In the genomic region with DNA sequence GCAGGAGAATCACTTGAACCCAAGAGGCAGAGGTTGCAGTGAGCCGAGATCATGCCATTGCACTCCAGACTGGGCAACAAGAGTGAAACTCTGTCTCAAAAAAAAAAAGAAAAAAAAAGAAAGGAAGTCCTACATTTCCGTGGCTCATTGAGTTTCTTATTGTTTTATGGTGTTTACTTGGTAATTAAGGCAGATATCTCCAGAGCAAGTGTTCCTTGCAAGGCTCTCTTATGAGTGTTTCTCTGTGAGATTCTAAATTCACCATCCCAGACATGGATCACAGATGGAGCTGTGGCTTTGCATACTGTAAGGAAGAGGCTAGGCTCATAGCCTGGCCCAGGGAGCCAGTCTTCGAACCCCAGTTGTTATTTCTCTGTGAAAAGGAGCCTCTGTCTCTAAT, we compare ENCODE assay signal across 22 cellular contexts.
"Had no signal": no experiment of that assay in that cellular context is flagged by ENCODE, and none has a peak within 500 bp of the region (broad histone marks: within the 10 kb centered on the region; RNA-seq: fewer than 3 reads in every experiment).

No MANE protein-coding gene starts in this region.

- H3K27ac Mint-ChIP-seq: activated naive CD4-positive, alpha-beta T cell treated with anti-CD3 and anti-CD28 coated beads for 36 hours; activated naive CD8-positive, alpha-beta T cell treated with anti-CD3 and anti-CD28 coated beads, Interleukin-2, amount 10 ng/mL, durations not matched to agents 7 days and 5 days had no signal

- DNase-seq: activated CD4-positive, alpha-beta T cell treated with anti-CD3 and anti-CD28 coated beads, Interleukin-2, amount 10 ng/mL, durations not matched to agents 7 days and 5 days; activated CD4-positive, CD25-positive, alpha-beta regulatory T cell treated with anti-CD3 and anti-CD28 coated beads, Interleukin-2, amount 50 U/mL, for 72 hours; activated CD8-positive, alpha-beta memory T cell treated with anti-CD3 and anti-CD28 coated beads, Interleukin-2, amount 50 U/mL, for 48 hours; activated effector memory CD4-positive, alpha-beta T cell treated with Interleukin-2 at 50 U/mL for 16 hours; activated naive CD4-positive, alpha-beta T cell treated with anti-CD3 and anti-CD28 coated beads for 36 hours; activated naive CD8-positive, alpha-beta T cell treated with anti-CD3 and anti-CD28 coated beads, Interleukin-2, amount 10 ng/mL, durations not matched to agents 7 days and 5 days; activated T-cell treated with anti-CD3 and anti-CD28 coated beads, Interleukin-2, amount 50 U/mL, for 48 hours; amniotic stem cell; dorsolateral prefrontal cortex; left ventricle myocardium superior; midbrain; nucleus accumbens; right lobe of liver; stimulated activated CD4-positive, alpha-beta T cell treated with anti-CD3 and anti-CD28 coated beads, Interleukin-15, amount 100 ng/mL, for 24 hours; stimulated activated naive B cell treated with anti-CD40 and anti-IgM and Interleukin-4, amounts not matched to agents 10 μg/mL and 1 μg/mL and 100 μg/mL, for 72 hours had no signal

- H3K9me3 Mint-ChIP-seq: activated CD4-positive, alpha-beta T cell treated with anti-CD3 and anti-CD28 coated beads, Interleukin-2, amount 10 ng/mL, durations not matched to agents 7 days and 5 days; activated naive CD4-positive, alpha-beta T cell treated with anti-CD3 and anti-CD28 coated beads for 36 hours; activated naive CD8-positive, alpha-beta T cell treated with anti-CD3 and anti-CD28 coated beads, Interleukin-2, amount 10 ng/mL, durations not matched to agents 7 days and 5 days; central memory CD8-positive, alpha-beta T cell had no signal

- H3K4me3 ChIP-seq: breast epithelium, dorsolateral prefrontal cortex, right lobe of liver, SK-N-MC, skin epidermis, thoracic aorta had no signal

- H3K27me3 ChIP-seq: breast epithelium, dorsolateral prefrontal cortex, right lobe of liver had no signal

- ATAC-seq: left ventricle myocardium superior; right lobe of liver; stimulated activated naive B cell treated with anti-CD40 and anti-IgM and Interleukin-4, amounts not matched to agents 10 μg/mL and 1 μg/mL and 100 μg/mL, for 72 hours had no signal

- H3K4me3 Mint-ChIP-seq: activated CD4-positive, alpha-beta T cell treated with anti-CD3 and anti-CD28 coated beads, Interleukin-2, amount 10 ng/mL, durations not matched to agents 7 days and 5 days; activated naive CD4-positive, alpha-beta T cell treated with anti-CD3 and anti-CD28 coated beads for 36 hours; activated naive CD8-positive, alpha-beta T cell treated with anti-CD3 and anti-CD28 coated beads, Interleukin-2, amount 10 ng/mL, durations not matched to agents 7 days and 5 days; central memory CD8-positive, alpha-beta T cell; stimulated activated naive B cell treated with anti-CD40 and anti-IgM and Interleukin-4, amounts not matched to agents 10 μg/mL and 1 μg/mL and 100 μg/mL, for 72 hours had no signal

- H3K27ac ChIP-seq: breast epithelium, epithelial cell of prostate, parathyroid adenoma, right lobe of liver, SK-N-MC, skin epidermis, thoracic aorta had no signal

- H3K4me1 ChIP-seq: breast epithelium, right lobe of liver had no signal

- H3K9me3 ChIP-seq: breast epithelium, right lobe of liver, thoracic aorta had no signal

- H3K27me3 Mint-ChIP-seq: activated CD4-positive, alpha-beta T cell treated with anti-CD3 and anti-CD28 coated beads, Interleukin-2, amount 10 ng/mL, durations not matched to agents 7 days and 5 days; activated naive CD8-positive, alpha-beta T cell treated with anti-CD3 and anti-CD28 coated beads, Interleukin-2, amount 10 ng/mL, durations not matched to agents 7 days and 5 days; central memory CD8-positive, alpha-beta T cell; stimulated activated naive B cell treated with anti-CD40 and anti-IgM and Interleukin-4, amounts not matched to agents 10 μg/mL and 1 μg/mL and 100 μg/mL, for 72 hours had no signal
